In genomic region chr3:27423463-27423862, GRCh38 we compare ENCODE assay signal across 13 cellular contexts. TPM values are rescaled to one million over a fixed set of nuclear protein-coding genes. Genes with fewer than 3 reads are reported as not detected.
DNase-seq lines count a peak whose midpoint lies in the region; ATAC-seq and TF ChIP-seq lines count a peak whose summit lies in the region.
"Had no signal": no experiment of that assay in that cellular context is flagged by ENCODE, and none has a peak within 500 bp of the region (broad histone marks: within the 10 kb centered on the region; RNA-seq: fewer than 3 reads in every experiment).

No MANE protein-coding gene starts in this region.

- H3K27me3 Mint-ChIP-seq in HFFc6 (ENCODE audit: insufficient read depth): peaks cover 3% of the 10 kb centered on the region; the same call in 1 of the 2 replicates
- H3K27me3 Mint-ChIP-seq: CD4-positive, CD25-positive, alpha-beta regulatory T cell had no signal

- peaks cover 50% of the 10 kb centered on the region for H3K36me3 Mint-ChIP-seq in HFFc6 (ENCODE audit: low read depth)

- TF ChIP-seq CTCF in HFFc6 (IDR thresholded peaks at IDR 0.05): no peak

- no peak for ATAC-seq in HG02981 (IDR thresholded peaks at IDR 0.05; ENCODE audit: unreplicated experiment)

- peak overlapping the region; percentile 75 for H3K27ac Mint-ChIP-seq in HFFc6

- DNase-seq in AG08396 (ENCODE audit: low spot score): peak; percentile 31
- DNase-seq in HFFc6: peak; percentile 67
- DNase-seq in astrocyte of the hippocampus (ENCODE audit: low read depth, low spot score): peak; percentile 55
- peak; percentile 31 for DNase-seq in left kidney (ENCODE audit: low read depth, low spot score)
- no peak for DNase-seq in hepatic stellate cell (ENCODE audit: low spot score)
- no peak for DNase-seq in activated T-cell treated with anti-CD3 and anti-CD28 coated beads, Interleukin-2, amount 50 U/mL, for 48 hours
- DNase-seq in activated CD4-positive, alpha-beta T cell treated with anti-CD3 and anti-CD28 coated beads for 1 hour: no peak
- DNase-seq: CD4-positive, CD25-positive, alpha-beta regulatory T cell; effector CD8-positive, alpha-beta T cell; GDM1; NCI-H1417; NCI-H69 had no signal

- peaks cover 35% of the 10 kb centered on the region for H3K4me1 Mint-ChIP-seq in HFFc6 (ENCODE audit: low read depth)

- no peaks in the 10 kb centered on the region for H3K9me3 Mint-ChIP-seq in HFFc6
- H3K9me3 Mint-ChIP-seq: CD4-positive, CD25-positive, alpha-beta regulatory T cell had no signal

- peak overlapping the region; percentile 41 for H3K4me3 Mint-ChIP-seq in HFFc6
- H3K4me3 Mint-ChIP-seq: CD4-positive, CD25-positive, alpha-beta regulatory T cell had no signal

RNA-seq across cellular contexts. Expression of gene NEK10, which starts 54.3 kb away (rescaled TPM):
- 1 to 10 TPM; 5.2 to 9.5 (median 6.5) TPM for total RNA-seq in HFFc6 (2021; fragmentation: NEBNext Ultra II Directional; extraction: Animal tissue kit (Norgen Biotek cat#: 25700))

Comparison
In these comparisons a context has a peak if more than half of its experiments do, and no peak if none do; other contexts are left out.
1. DNase-seq: peak in AG08396 (single experiment), HFFc6 (single experiment), astrocyte of the hippocampus (single experiment) and left kidney (single experiment); none in hepatic stellate cell (single experiment), activated T-cell treated with anti-CD3 and anti-CD28 coated beads, Interleukin-2, amount 50 U/mL, for 48 hours (0 of 2) and activated CD4-positive, alpha-beta T cell treated with anti-CD3 and anti-CD28 coated beads for 1 hour (single experiment).